In genomic region chr20:34512266-34512954, GRCh38 we compare ENCODE assay signal across 1 cellular context.
TF ChIP-seq lines count a peak whose summit lies in the region.

No MANE protein-coding gene starts in this region.

TF ChIP-seq in HepG2, 621 proteins besides CTCF, POLR2A, EP300 and RAD21 (continued from another document and continues in another):
- TF ChIP-seq ZHX2 (IDR thresholded peaks at IDR 0.05; ENCODE audit: low read depth), result no peak
- TF ChIP-seq ZHX2 (CRISPR knock-in tag; IDR thresholded peaks at IDR 0.05; ENCODE audit: borderline replicate concordance), result 0 out of 2 replicates have a peak, but pooled peaks have one; percentile 65
- 0 out of 2 replicates have a peak, but pooled peaks have one; percentile 44 for TF ChIP-seq ISX (CRISPR knock-in tag; conservative IDR thresholded peaks at IDR 0.05)
- peak; percentile 47; the same call in 1 of the 2 replicates for TF ChIP-seq EHMT2 (IDR thresholded peaks at IDR 0.05; ENCODE audit: borderline replicate concordance, low read depth, low read length)
- TF ChIP-seq SPEN (CRISPR knock-in tag; IDR thresholded peaks at IDR 0.05; ENCODE audit: low read depth), result peak; percentile 33; the same call in 1 of the 2 replicates
- no peak for TF ChIP-seq SYNCRIP (IDR thresholded peaks at IDR 0.05; ENCODE audit: insufficient read depth, low read depth, low read length)
- peak in 1 of 2 experiments; percentile 34; a peak in 2 of 4 replicates for TF ChIP-seq HMGXB4 (CRISPR knock-in tag; IDR thresholded peaks at IDR 0.05; ENCODE audit: borderline replicate concordance in 1 of 2, low read depth in 1 of 2)
- TF ChIP-seq ZNF431 (CRISPR knock-in tag; IDR thresholded peaks at IDR 0.05; ENCODE audit: borderline replicate concordance, low read depth), result no peak
- no peak for TF ChIP-seq SKIL (CRISPR knock-in tag; IDR thresholded peaks at IDR 0.05; ENCODE audit: borderline replicate concordance)
- TF ChIP-seq FOXJ3 (CRISPR knock-in tag; IDR thresholded peaks at IDR 0.05; ENCODE audit: borderline replicate concordance), result peak; percentile 39; the same call in 1 of the 2 replicates
- no peak for TF ChIP-seq ZNF101 (CRISPR knock-in tag; IDR thresholded peaks at IDR 0.05; ENCODE audit: borderline replicate concordance, low read depth)
- no peak for TF ChIP-seq ZBTB44 (CRISPR knock-in tag; IDR thresholded peaks at IDR 0.05)
- TF ChIP-seq ZNF543 (CRISPR knock-in tag; IDR thresholded peaks at IDR 0.05), result 0 out of 2 replicates have a peak, but pooled peaks have one; percentile 34
- TF ChIP-seq PBX2 (CRISPR knock-in tag; IDR thresholded peaks at IDR 0.05), result 0 out of 2 replicates have a peak, but pooled peaks have one; percentile 30
- peak; percentile 54; the same call in 1 of the 2 replicates for TF ChIP-seq SOX5 (CRISPR knock-in tag; IDR thresholded peaks at IDR 0.05; ENCODE audit: borderline replicate concordance)
- TF ChIP-seq ZNF670 (CRISPR knock-in tag; IDR thresholded peaks at IDR 0.05; ENCODE audit: borderline replicate concordance), result peak; percentile 62; the same call in 1 of the 2 replicates
- TF ChIP-seq SIN3A (IDR thresholded peaks at IDR 0.05; ENCODE audit: borderline replicate concordance, low read depth, low read length), result peak; percentile 2; the same call in 1 of the 2 replicates
- peak; percentile 23; the same call in 1 of the 2 replicates for TF ChIP-seq IKZF5 (CRISPR knock-in tag; IDR thresholded peaks at IDR 0.05)
- TF ChIP-seq NBN (conservative IDR thresholded peaks at IDR 0.05), result no peak
- 0 out of 2 replicates have a peak, but pooled peaks have one; percentile 12 for TF ChIP-seq THYN1 (CRISPR knock-in tag; IDR thresholded peaks at IDR 0.05; ENCODE audit: borderline replicate concordance, low read depth)
- TF ChIP-seq ZNF776 (CRISPR knock-in tag; IDR thresholded peaks at IDR 0.05), result no peak
- no peak for TF ChIP-seq NFYC (CRISPR knock-in tag; IDR thresholded peaks at IDR 0.05)
- TF ChIP-seq ZNF354B (CRISPR knock-in tag; IDR thresholded peaks at IDR 0.05), result 0 out of 2 replicates have a peak, but pooled peaks have one; percentile 62
- TF ChIP-seq KDM4B (CRISPR knock-in tag; IDR thresholded peaks at IDR 0.05), result no peak
- TF ChIP-seq KDM3A (CRISPR knock-in tag; IDR thresholded peaks at IDR 0.05; ENCODE audit: low read depth), result no peak
- no peak for TF ChIP-seq SMAD3 (CRISPR knock-in tag; IDR thresholded peaks at IDR 0.05)
- TF ChIP-seq AKNA (CRISPR knock-in tag; IDR thresholded peaks at IDR 0.05; ENCODE audit: borderline replicate concordance), result no peak
- no peak for TF ChIP-seq SP1 (IDR thresholded peaks at IDR 0.05)
- TF ChIP-seq SP1 (CRISPR knock-in tag; IDR thresholded peaks at IDR 0.05), result no peak
- TF ChIP-seq BCL3 (CRISPR knock-in tag; IDR thresholded peaks at IDR 0.05), result no peak
